In genomic region chr5:172773481-172774469, GRCh38 we compare ENCODE assay signal across 10 cellular contexts. TPM values are rescaled to one million over a fixed set of nuclear protein-coding genes. Genes with fewer than 3 reads are reported as not detected.
DNase-seq lines count a peak whose midpoint lies in the region; ATAC-seq and TF ChIP-seq lines count a peak whose summit lies in the region.
"Had no signal": no experiment of that assay in that cellular context is flagged by ENCODE, and none has a peak within 500 bp of the region (broad histone marks: within the 10 kb centered on the region; RNA-seq: fewer than 3 reads in every experiment).

No MANE protein-coding gene starts in this region.

- peak overlapping the region; percentile 95 for H3K27ac ChIP-seq in adipose tissue (ENCODE audit: low read depth, low read length)
- H3K27ac ChIP-seq in substantia nigra (ENCODE audit: low read depth, low read length, poor library complexity, severe bottlenecking) = peak overlapping the region; percentile 99

- no peak for TF ChIP-seq CTCF in GM10266 (IDR thresholded peaks at IDR 0.05; ENCODE audit: control insufficient read depth, insufficient read depth, low read depth, missing control alignments)

- peak overlapping the region; percentile 99 for H3K27ac Mint-ChIP-seq in T-helper 2 cell treated with Interferon-gamma antibody and Interleukin-4, amounts not matched to agents 5 μg/mL and 100 μg/mL, for 36 hours

- no peaks in the 10 kb centered on the region for H3K9me3 Mint-ChIP-seq in T-helper 2 cell treated with Interferon-gamma antibody and Interleukin-4, amounts not matched to agents 5 μg/mL and 100 μg/mL, for 36 hours

- H3K36me3 Mint-ChIP-seq in T-helper 2 cell treated with Interferon-gamma antibody and Interleukin-4, amounts not matched to agents 5 μg/mL and 100 μg/mL, for 36 hours (ENCODE audit: low read depth) = peaks cover 9% of the 10 kb centered on the region

- WGBS in adipose tissue, 3 donors = 74 to 83% (median 78%) methylated on average over 11 of the region's 11 CpGs

- no peaks in the 10 kb centered on the region for H3K27me3 Mint-ChIP-seq in T-helper 2 cell treated with Interferon-gamma antibody and Interleukin-4, amounts not matched to agents 5 μg/mL and 100 μg/mL, for 36 hours (ENCODE audit: low read depth)

- peak overlapping the region; percentile 43 for H3K4me3 Mint-ChIP-seq in T-helper 2 cell treated with Interferon-gamma antibody and Interleukin-4, amounts not matched to agents 5 μg/mL and 100 μg/mL, for 36 hours

- peak; percentile 37 for DNase-seq in T-helper 2 cell treated with Interferon-gamma antibody and Interleukin-4, amounts not matched to agents 5 μg/mL and 100 μg/mL, for 36 hours (ENCODE audit: low spot score)
- DNase-seq in T-helper 2 cell (no peak), left lobe of liver (ENCODE audit: low spot score) (peak; percentile 68), substantia nigra (lab: John Stamatoyannopoulos, UW) (peak in 1 of 49 donors; percentile 57), GM10266 (ENCODE audit: extremely low spot score) (no peak)
- DNase-seq: AML-193, cortex of kidney had no signal

- ATAC-seq in left lobe of liver = no peak
- no peak for ATAC-seq in GM19463 (IDR thresholded peaks at IDR 0.05; ENCODE audit: unreplicated experiment)
- no peak for ATAC-seq in HG03460 (IDR thresholded peaks at IDR 0.05; ENCODE audit: unreplicated experiment)

- H3K4me1 Mint-ChIP-seq in T-helper 2 cell treated with Interferon-gamma antibody and Interleukin-4, amounts not matched to agents 5 μg/mL and 100 μg/mL, for 36 hours (ENCODE audit: low read depth) = peaks cover 54% of the 10 kb centered on the region

RNA-seq across cellular contexts. Expression of gene DUSP1, which starts 2.8 kb away (rescaled TPM):
- polyA plus RNA-seq in adipose tissue = 1,000 to 10,000 TPM in 1 of 3 donors, 100 to 1,000 TPM in 2; 163 to 1,279 (median 758) TPM
- 145 TPM for total RNA-seq in left lobe of liver

Comparison
In these comparisons a context has a peak if more than half of its experiments do, and no peak if none do; other contexts are left out.
1. DNase-seq: peak in T-helper 2 cell treated with Interferon-gamma antibody and Interleukin-4, amounts not matched to agents 5 μg/mL and 100 μg/mL, for 36 hours (single experiment) and left lobe of liver (single experiment); none in T-helper 2 cell (0 of 5) and GM10266 (single experiment).